Comparison of ENCODE assay signal across 14 cellular contexts in genomic region chr5:57416246-57416996, GRCh38.
DNase-seq lines count a peak whose midpoint lies in the region; ATAC-seq and TF ChIP-seq lines count a peak whose summit lies in the region.
"Had no signal": no experiment of that assay in that cellular context is flagged by ENCODE, and none has a peak within 500 bp of the region (broad histone marks: within the 10 kb centered on the region; RNA-seq: fewer than 3 reads in every experiment).

No MANE protein-coding gene starts in this region.

- no peaks in the 10 kb centered on the region for H3K27me3 Mint-ChIP-seq in activated T-cell treated with anti-CD3 and anti-CD28 coated beads, Interleukin-2, amount 50 U/mL, for 4 hours (ENCODE audit: low read depth)

- TF ChIP-seq CTCF in right atrium auricular region (IDR thresholded peaks at IDR 0.05): no peak
- no peak for TF ChIP-seq CTCF in heart right ventricle (IDR thresholded peaks at IDR 0.05)

- H3K27ac ChIP-seq in right atrium auricular region (no peak overlapping the region), angular gyrus (ENCODE audit: low read depth, low read length) (peak overlapping the region; percentile 38), heart right ventricle (no peak overlapping the region), aorta (ENCODE audit: low read depth in 1 of 2, low read length in 2 of 2) (no peak overlapping the region), trophoblast cell (ENCODE audit: low read depth, low read length) (no peak overlapping the region)
- H3K27ac ChIP-seq: epithelial cell of prostate, upper lobe of left lung had no signal

- H3K4me2 ChIP-seq in trophoblast cell (ENCODE audit: low read length): no peak overlapping the region

- H3K9ac ChIP-seq in trophoblast cell (ENCODE audit: low read length): no peak overlapping the region

- H3K23ac ChIP-seq in trophoblast cell (ENCODE audit: low read length): no peak overlapping the region

- H3K9me3 ChIP-seq in right atrium auricular region (no peaks in the 10 kb centered on the region), heart right ventricle (no peaks in the 10 kb centered on the region), aorta (ENCODE audit: control insufficient read depth, low read length) (no peaks in the 10 kb centered on the region), trophoblast cell (ENCODE audit: insufficient read depth, low read depth, low read length) (no peaks in the 10 kb centered on the region)
- H3K9me3 ChIP-seq: breast epithelium, mucosa of descending colon, upper lobe of left lung had no signal

- H3K27me3 ChIP-seq in right atrium auricular region: no peaks in the 10 kb centered on the region
- no peaks in the 10 kb centered on the region for H3K27me3 ChIP-seq in heart right ventricle
- no peaks in the 10 kb centered on the region for H3K27me3 ChIP-seq in aorta (ENCODE audit: control insufficient read depth in 1 of 2, insufficient read depth in 2 of 2, low read length in 1 of 2)
- no peaks in the 10 kb centered on the region for H3K27me3 ChIP-seq in trophoblast cell (ENCODE audit: insufficient read depth, low read length)
- H3K27me3 ChIP-seq: breast epithelium, upper lobe of left lung had no signal

- H3K9me3 Mint-ChIP-seq in activated T-cell treated with anti-CD3 and anti-CD28 coated beads, Interleukin-2, amount 50 U/mL, for 4 hours: no peaks in the 10 kb centered on the region

- ATAC-seq in Right ventricle myocardium superior (ENCODE audit: poor library complexity) (peak; percentile 78), heart right ventricle (peak in 6 of 8 donors; percentile 54 to 88 (median 64)), aorta (ENCODE audit: low FRiP score) (no peak)
- ATAC-seq in activated T-cell treated with anti-CD3 and anti-CD28 coated beads, Interleukin-2, amount 50 U/mL, for 4 hours: no peak
- ATAC-seq: mucosa of descending colon had no signal

- 52 to 56% methylated on average over 5 of the region's 5 CpGs for WGBS in heart right ventricle, 2 donors
- WGBS in aorta, 2 donors: 30 to 32% methylated on average over 5 of the region's 5 CpGs
- no CpG with 5 or more reads among the region's 5 CpGs for WGBS in trophoblast cell (ENCODE audit: extremely low coverage, insufficient coverage, insufficient read length)

- H2BK5ac ChIP-seq in trophoblast cell (ENCODE audit: low read depth, low read length, poor library complexity): no peak overlapping the region

- no peak overlapping the region for H4K8ac ChIP-seq in trophoblast cell (ENCODE audit: low read depth, low read length)

- H4K12ac ChIP-seq in trophoblast cell (ENCODE audit: low read depth, low read length): no peak overlapping the region

- no peak overlapping the region for H3K4me3 ChIP-seq in right atrium auricular region
- H3K4me3 ChIP-seq in heart right ventricle: no peak overlapping the region
- no peak overlapping the region for H3K4me3 ChIP-seq in aorta (ENCODE audit: low read length in 2 of 2)
- H3K4me3 ChIP-seq in trophoblast cell (ENCODE audit: low read depth, low read length): no peak overlapping the region
- H3K4me3 ChIP-seq: breast epithelium, mucosa of descending colon, upper lobe of left lung had no signal

- H3K18ac ChIP-seq in trophoblast cell (ENCODE audit: low read length): no peak overlapping the region

- no peaks in the 10 kb centered on the region for H3K4me1 Mint-ChIP-seq in activated T-cell treated with anti-CD3 and anti-CD28 coated beads, Interleukin-2, amount 50 U/mL, for 4 hours (ENCODE audit: low read depth)

- H2BK12ac ChIP-seq in trophoblast cell (ENCODE audit: low read length): no peak overlapping the region

- DNase-seq in Right ventricle myocardium superior: no peak
- no peak for DNase-seq in right atrium auricular region (ENCODE audit: low spot score)
- DNase-seq in heart right ventricle: no peak
- peak; percentile 31 for DNase-seq in stromal cell of bone marrow (ENCODE audit: low read depth)
- DNase-seq in activated T-cell treated with anti-CD3 and anti-CD28 coated beads, Interleukin-2, amount 50 U/mL, for 4 hours: no peak
- DNase-seq in aorta: no peak
- DNase-seq in trophoblast cell: no peak
- DNase-seq: mucosa of descending colon; MV-4-11; stimulated activated CD8-positive, alpha-beta memory T cell treated with anti-CD3 and anti-CD28 coated beads, Interleukin-4, amount 100 ng/mL, for 48 hours; upper lobe of left lung had no signal

- no peaks in the 10 kb centered on the region for H3K79me2 ChIP-seq in trophoblast cell (ENCODE audit: control insufficient read depth, insufficient read depth, low read length, poor library complexity)

- intact Hi-C loops in Right ventricle myocardium superior (cut with DNase I): no loop called here
- intact Hi-C loops in heart right ventricle (cut with DNase I): no loop called here
- intact Hi-C loops in aorta (cut with DNase I): no loop called here

- no peak overlapping the region for H2BK120ac ChIP-seq in trophoblast cell (ENCODE audit: insufficient read depth, low read length, poor library complexity)

- H2AK5ac ChIP-seq in trophoblast cell (ENCODE audit: low read length): no peak overlapping the region

- H3K14ac ChIP-seq in trophoblast cell (ENCODE audit: low read length): no peak overlapping the region

- H3K36me3 ChIP-seq in right atrium auricular region: no peaks in the 10 kb centered on the region
- no peaks in the 10 kb centered on the region for H3K36me3 ChIP-seq in heart right ventricle
- no peaks in the 10 kb centered on the region for H3K36me3 ChIP-seq in aorta (ENCODE audit: control insufficient read depth in 1 of 2, insufficient read depth in 2 of 2, low read length in 1 of 2)
- H3K36me3 ChIP-seq in trophoblast cell (ENCODE audit: control insufficient read depth in 1 of 2, insufficient read depth in 2 of 2, low read length in 2 of 2): no peaks in the 10 kb centered on the region
- H3K36me3 ChIP-seq: breast epithelium, upper lobe of left lung had no signal

- no peak overlapping the region for H2AFZ ChIP-seq in trophoblast cell (ENCODE audit: insufficient read depth, low read length, poor library complexity)

- H3K79me1 ChIP-seq in trophoblast cell (ENCODE audit: low read length): no peaks in the 10 kb centered on the region

- H4K91ac ChIP-seq in trophoblast cell (ENCODE audit: low read depth, low read length): no peak overlapping the region

- no peak overlapping the region for H3K4me3 Mint-ChIP-seq in activated T-cell treated with anti-CD3 and anti-CD28 coated beads, Interleukin-2, amount 50 U/mL, for 4 hours

- no peaks in the 10 kb centered on the region for H3K36me3 Mint-ChIP-seq in activated T-cell treated with anti-CD3 and anti-CD28 coated beads, Interleukin-2, amount 50 U/mL, for 4 hours (ENCODE audit: insufficient read depth)

- peaks cover 0 to 24% of the 10 kb centered on the region in 2 donors for H3K4me1 ChIP-seq in right atrium auricular region
- H3K4me1 ChIP-seq in heart right ventricle: peaks cover 0 to 36% (median 6%) of the 10 kb centered on the region in 9 donors
- H3K4me1 ChIP-seq in aorta (ENCODE audit: control insufficient read depth in 1 of 2, insufficient read depth in 2 of 2, low read length in 2 of 2): peaks cover 5% of the 10 kb centered on the region in 2 donors
- H3K4me1 ChIP-seq in trophoblast cell (ENCODE audit: control insufficient read depth in 1 of 2, insufficient read depth in 2 of 2, low read length in 2 of 2): no peaks in the 10 kb centered on the region
- H3K4me1 ChIP-seq: breast epithelium had no signal

- no peak overlapping the region for H3K4ac ChIP-seq in trophoblast cell (ENCODE audit: low read depth, low read length)

Comparison
In these comparisons a context has a peak if more than half of its experiments do, and no peak if none do; other contexts are left out.
1. ATAC-seq: peak in Right ventricle myocardium superior (single experiment) and heart right ventricle (6 of 8); none in activated T-cell treated with anti-CD3 and anti-CD28 coated beads, Interleukin-2, amount 50 U/mL, for 4 hours (0 of 2) and aorta (single experiment).